Comparison of ENCODE assay signal across 10 cellular contexts in the genomic region with DNA sequence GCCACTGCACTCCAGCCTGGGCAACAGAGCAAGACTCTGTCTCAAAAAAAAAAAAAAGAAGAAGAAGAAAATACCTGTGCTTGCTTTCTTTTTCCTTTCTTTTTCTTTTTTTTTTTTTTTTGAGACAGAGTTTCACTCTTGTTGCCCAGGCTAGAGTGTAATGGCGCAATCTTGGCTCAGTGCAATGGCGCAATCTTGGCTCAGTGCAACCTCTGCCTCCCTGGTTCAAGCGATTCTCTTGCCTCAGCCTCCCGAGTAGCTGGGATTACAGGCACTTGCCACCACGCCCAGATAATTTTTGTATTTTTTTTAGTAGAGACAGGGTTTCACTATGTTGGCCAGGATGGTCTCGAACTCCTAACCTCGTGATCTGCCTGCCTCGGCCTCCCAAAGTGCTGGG. TPM values are rescaled to one million over a fixed set of nuclear protein-coding genes. Genes with fewer than 3 reads are reported as not detected.
"Had no signal": no experiment of that assay in that cellular context is flagged by ENCODE, and none has a peak within 500 bp of the region (broad histone marks: within the 10 kb centered on the region; RNA-seq: fewer than 3 reads in every experiment).

No MANE protein-coding gene starts in this region.

RNA-seq across cellular contexts. Expression of gene TEX44, which starts 58.9 kb away (rescaled TPM):
- total RNA-seq: activated CD8-positive, alpha-beta T cell treated with anti-CD3 and anti-CD28 coated beads for 36 hours; activated naive CD8-positive, alpha-beta T cell treated with anti-CD3 and anti-CD28 coated beads for 36 hours; activated T-cell treated with anti-CD3 and anti-CD28 coated beads, Interleukin-2, amount 50 U/mL, for 72 hours; activated T-helper 2 cell treated with anti-CD3 and anti-CD28 coated beads, Interferon-gamma antibody, Interleukin-2, Interleukin-4, amounts not matched to agents 10 μg/mL and 5 μg/mL and 100 μg/mL, durations not matched to agents 14 hours and 24 hours and 36 hours; adrenal gland; aorta; breast epithelium; cerebellum; Peyer's patch; T-helper 1 cell treated with Interleukin-12 subunit alpha and Interleukin-12 subunit beta and Interleukin-4 antibody, amounts not matched to agents 30 ng/mL and 1 ng/mL, for 36 hours had no signal
- polyA plus RNA-seq: adrenal gland, aorta had no signal
